Comparison of ENCODE assay signal across 14 cellular contexts in genomic region chrX:148024425-148025148, GRCh38. TPM values are rescaled to one million over a fixed set of nuclear protein-coding genes. Genes with fewer than 3 reads are reported as not detected.
DNase-seq lines count a peak whose midpoint lies in the region; ATAC-seq and TF ChIP-seq lines count a peak whose summit lies in the region.
"Had no signal": no experiment of that assay in that cellular context is flagged by ENCODE, and none has a peak within 500 bp of the region (broad histone marks: within the 10 kb centered on the region; RNA-seq: fewer than 3 reads in every experiment).

No MANE protein-coding gene starts in this region.

- CTCF ChIA-PET in HEK293T (lab: Yijun Ruan, JAX) = no interaction called here

- H3K27ac ChIP-seq in right atrium auricular region = no peak overlapping the region
- H3K27ac ChIP-seq: SJSA1, upper lobe of right lung had no signal

- H3K9me3 Mint-ChIP-seq in natural killer cell treated with Interleukin-12 subunit alpha and Interleukin-12 subunit beta and Interleukin-15 and Interleukin-18, amount 100 ng/mL, for 72 hours = no peaks in the 10 kb centered on the region

- no peaks in the 10 kb centered on the region for H3K4me1 Mint-ChIP-seq in natural killer cell treated with Interleukin-12 subunit alpha and Interleukin-12 subunit beta and Interleukin-15 and Interleukin-18, amount 100 ng/mL, for 72 hours (ENCODE audit: low read depth in 2 of 2)

- no peaks in the 10 kb centered on the region for H3K36me3 Mint-ChIP-seq in natural killer cell treated with Interleukin-12 subunit alpha and Interleukin-12 subunit beta and Interleukin-15 and Interleukin-18, amount 100 ng/mL, for 72 hours

- no peak overlapping the region for H3K4me3 ChIP-seq in right atrium auricular region
- H3K4me3 ChIP-seq: SJSA1, upper lobe of right lung had no signal

- H3K4me1 ChIP-seq in right atrium auricular region = no peaks in the 10 kb centered on the region
- H3K4me1 ChIP-seq: SJSA1, upper lobe of right lung had no signal

- no peak for TF ChIP-seq CTCF in right atrium auricular region (IDR thresholded peaks at IDR 0.05)

- H3K27me3 Mint-ChIP-seq in natural killer cell treated with Interleukin-12 subunit alpha and Interleukin-12 subunit beta and Interleukin-15 and Interleukin-18, amount 100 ng/mL, for 72 hours = peaks cover 11 to 15% of the 10 kb centered on the region in 2 donors

- no peak overlapping the region for H3K4me3 Mint-ChIP-seq in natural killer cell treated with Interleukin-12 subunit alpha and Interleukin-12 subunit beta and Interleukin-15 and Interleukin-18, amount 100 ng/mL, for 72 hours

- no peak overlapping the region for H3K27ac Mint-ChIP-seq in natural killer cell treated with Interleukin-12 subunit alpha and Interleukin-12 subunit beta and Interleukin-15 and Interleukin-18, amount 100 ng/mL, for 72 hours

- ATAC-seq in GM18858 (IDR thresholded peaks at IDR 0.05; ENCODE audit: unreplicated experiment) = peak; percentile 93
- peak; percentile 95 for ATAC-seq in GM21723 (IDR thresholded peaks at IDR 0.05; ENCODE audit: unreplicated experiment)
- peak; percentile 92 for ATAC-seq in HG03378 (IDR thresholded peaks at IDR 0.05; ENCODE audit: unreplicated experiment)
- ATAC-seq in natural killer cell treated with Interleukin-12 subunit alpha and Interleukin-12 subunit beta and Interleukin-15 and Interleukin-18, amount 100 ng/mL, for 72 hours = no peak
- ATAC-seq: upper lobe of right lung had no signal

- H3K36me3 ChIP-seq in right atrium auricular region = no peaks in the 10 kb centered on the region
- H3K36me3 ChIP-seq: SJSA1, upper lobe of right lung had no signal

- POLR2A ChIA-PET in HEK293T (lab: Yijun Ruan, JAX) = no interaction called here

- H3K27me3 ChIP-seq in right atrium auricular region = no peaks in the 10 kb centered on the region
- H3K27me3 ChIP-seq: SJSA1, upper lobe of right lung had no signal

- no peaks in the 10 kb centered on the region for H3K9me3 ChIP-seq in right atrium auricular region
- H3K9me3 ChIP-seq: SJSA1, upper lobe of right lung had no signal

- DNase-seq in germinal center (ENCODE audit: low spot score) = peak; percentile 9
- no peak for DNase-seq in right atrium auricular region (ENCODE audit: low spot score)
- DNase-seq in HEK293T (ENCODE audit: extremely low spot score) = no peak
- DNase-seq in natural killer cell treated with Interleukin-12 subunit alpha and Interleukin-12 subunit beta and Interleukin-15 and Interleukin-18, amount 100 ng/mL, for 72 hours (ENCODE audit: low spot score) = no peak
- no peak for DNase-seq in NCI-H2171 (lab: John Stamatoyannopoulos, UW)
- DNase-seq: DMS153, NCI-H1092, upper lobe of right lung had no signal

TF ChIP-seq in HEK293T, 16 proteins besides CTCF, POLR2A, EP300 and RAD21:
- no peak for TF ChIP-seq FOXM1 (IDR thresholded peaks at IDR 0.05; ENCODE audit: borderline replicate concordance)
- no peak for TF ChIP-seq TARDBP (IDR thresholded peaks at IDR 0.05)
- no peak for TF ChIP-seq HDGF (IDR thresholded peaks at IDR 0.05; ENCODE audit: borderline replicate concordance)
- no peak for TF ChIP-seq ARNT (IDR thresholded peaks at IDR 0.05)
- TF ChIP-seq NFRKB (IDR thresholded peaks at IDR 0.05) = no peak
- TF ChIP-seq FOXA1 (IDR thresholded peaks at IDR 0.05) = no peak
- TF ChIP-seq ELF4 (IDR thresholded peaks at IDR 0.05) = no peak
- TF ChIP-seq SUZ12 (IDR thresholded peaks at IDR 0.05) = no peak
- no peak for TF ChIP-seq LEF1 (IDR thresholded peaks at IDR 0.05; ENCODE audit: borderline replicate concordance)

RNA-seq across cellular contexts. Expression of gene FMR1NB, which starts 43.5 kb away (rescaled TPM):
- total RNA-seq in right atrium auricular region = not detected
- not detected for total RNA-seq in natural killer cell treated with Interleukin-12 subunit alpha and Interleukin-12 subunit beta and Interleukin-15 and Interleukin-18, amount 100 ng/mL, for 72 hours
- total RNA-seq: epithelial cell of proximal tubule, H1, SJSA1, upper lobe of right lung had no signal

Comparison
In these comparisons a context has a peak if more than half of its experiments do, and no peak if none do; other contexts are left out.
1. ATAC-seq: peak in GM18858 (single experiment), GM21723 (single experiment) and HG03378 (single experiment); none in natural killer cell treated with Interleukin-12 subunit alpha and Interleukin-12 subunit beta and Interleukin-15 and Interleukin-18, amount 100 ng/mL, for 72 hours (0 of 2).